In the genomic region with DNA sequence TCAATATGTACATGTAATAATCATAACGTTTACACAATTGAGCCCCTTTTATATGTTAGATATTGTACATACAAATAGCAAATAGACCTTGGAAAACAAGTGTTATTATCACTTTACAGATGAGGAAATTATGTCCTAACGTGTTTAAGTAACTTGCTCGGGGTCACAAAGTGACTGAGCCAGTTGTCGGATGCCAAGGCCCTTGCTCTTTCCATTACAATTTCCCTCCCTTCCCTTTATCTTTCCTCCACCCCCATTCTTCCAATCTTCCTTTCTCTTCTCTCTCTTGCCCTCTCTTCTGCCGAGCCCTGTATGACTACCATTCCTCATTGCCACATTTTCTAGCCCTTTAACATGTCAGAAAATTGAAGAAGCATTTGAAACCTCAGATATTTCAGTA, we compare ENCODE assay signal across 18 cellular contexts. TPM values are rescaled to one million over a fixed set of nuclear protein-coding genes. Genes with fewer than 3 reads are reported as not detected.
DNase-seq lines count a peak whose midpoint lies in the region; ATAC-seq and TF ChIP-seq lines count a peak whose summit lies in the region.
"Had no signal": no experiment of that assay in that cellular context is flagged by ENCODE, and none has a peak within 500 bp of the region (broad histone marks: within the 10 kb centered on the region; RNA-seq: fewer than 3 reads in every experiment).

No MANE protein-coding gene starts in this region.

- H2AFZ ChIP-seq in GM23248 (peak overlapping the region; percentile 37), SK-N-SH (ENCODE audit: low read depth) (no peak overlapping the region; the same call in 1 of the 2 replicates)

- H3K4me2 ChIP-seq in GM23248 (ENCODE audit: unreplicated experiment) (no peak overlapping the region), SK-N-SH (no peak overlapping the region)

- H3K9me3 Mint-ChIP-seq in osteocyte (ENCODE audit: unreplicated experiment), result peaks cover 4% of the 10 kb centered on the region
- H3K9me3 Mint-ChIP-seq: CD8-positive, alpha-beta T cell had no signal

- H3K79me2 ChIP-seq in GM23248 (ENCODE audit: insufficient read depth) (no peaks in the 10 kb centered on the region), SK-N-SH (ENCODE audit: insufficient read depth) (no peaks in the 10 kb centered on the region)

- CTCF ChIA-PET in SK-N-SH (lab: Yijun Ruan, JAX), result no interaction called here

- H3K36me3 Mint-ChIP-seq in T-helper 17 cell (ENCODE audit: low read depth), result peaks cover 4% of the 10 kb centered on the region
- no peaks in the 10 kb centered on the region for H3K36me3 Mint-ChIP-seq in osteocyte (ENCODE audit: unreplicated experiment)
- H3K36me3 Mint-ChIP-seq: activated CD8-positive, alpha-beta memory T cell treated with anti-CD3 and anti-CD28 coated beads, Interleukin-2, amount 10 ng/mL, durations not matched to agents 7 days and 5 days; CD8-positive, alpha-beta T cell had no signal

- 78 to 80% methylated on average over 5 of the region's 5 CpGs for WGBS in GM23248 (ENCODE audit: low coverage in 1 of 2, low lambda C conversion rate in 2 of 2, missing lambda C conversion rate in 2 of 2), 2 experiments
- WGBS in SK-N-SH (ENCODE audit: low lambda C conversion rate), result 76% methylated on average over 5 of the region's 5 CpGs

- H3K27ac ChIP-seq in GM23248 (peak overlapping the region; percentile 13; the same call in 1 of the 2 replicates), iPS-20b (ENCODE audit: low read length) (no peak overlapping the region), SK-N-SH (ENCODE audit: low read depth in 2 of 2, low read length in 1 of 2) (peak overlapping the region in 1 of 2 experiments; percentile 30; a peak in 2 of 4 replicates)
- H3K27ac ChIP-seq: vagina had no signal

- TF ChIP-seq EP300 in SK-N-SH (IDR thresholded peaks at IDR 0.05; ENCODE audit: borderline replicate concordance in 1 of 2, low read depth in 1 of 2, low read length in 1 of 2), result no peak

- H3K27me3 Mint-ChIP-seq in T-helper 17 cell, result peaks cover 12% of the 10 kb centered on the region
- no peaks in the 10 kb centered on the region for H3K27me3 Mint-ChIP-seq in osteocyte (ENCODE audit: unreplicated experiment)

- DNase-seq in GM23248, result no peak
- DNase-seq in T-helper 17 cell, result no peak
- DNase-seq in osteocyte (ENCODE audit: extremely low spot score, unreplicated experiment), result no peak
- DNase-seq in SK-N-SH, result no peak
- no peak for DNase-seq in mucosa of gallbladder (ENCODE audit: low spot score)
- DNase-seq: activated CD4-positive, CD25-positive, alpha-beta regulatory T cell treated with anti-CD3 and anti-CD28 coated beads, Interleukin-2, amount 50 U/mL, for 72 hours; activated CD8-positive, alpha-beta memory T cell treated with anti-CD3 and anti-CD28 coated beads, Interleukin-2, amount 10 ng/mL, durations not matched to agents 7 days and 5 days; activated gamma-delta T cell; amygdala; CD8-positive, alpha-beta T cell; cerebellar nuclear complex; stimulated activated CD4-positive, alpha-beta T cell treated with anti-CD3 and anti-CD28 coated beads, Interleukin-4, amount 100 ng/mL, for 1 hour; T-helper 9 cell had no signal

- H3K27me3 ChIP-seq in GM23248 (replicated peaks; ENCODE audit: insufficient read depth), result no peaks in the 10 kb centered on the region
- H3K27me3 ChIP-seq in iPS-20b (ENCODE audit: insufficient read depth, low read length), result no peaks in the 10 kb centered on the region
- no peaks in the 10 kb centered on the region for H3K27me3 ChIP-seq in SK-N-SH (ENCODE audit: insufficient read depth)
- H3K27me3 ChIP-seq: vagina had no signal

- H3K9me3 ChIP-seq in GM23248 (ENCODE audit: low read depth) (no peaks in the 10 kb centered on the region), T-helper 17 cell (ENCODE audit: control insufficient read depth, low read length, poor library complexity, severe bottlenecking) (no peaks in the 10 kb centered on the region), iPS-20b (ENCODE audit: insufficient read depth, low read depth, low read length) (no peaks in the 10 kb centered on the region), SK-N-SH (no peaks in the 10 kb centered on the region)
- H3K9me3 ChIP-seq: vagina had no signal

- no peak for TF ChIP-seq CTCF in osteocyte (IDR thresholded peaks at IDR 0.05)
- no peak for TF ChIP-seq CTCF in SK-N-SH (IDR thresholded peaks at IDR 0.05)

- POLR2A ChIA-PET in SK-N-SH (lab: Yijun Ruan, JAX), result no interaction called here

- H3K27ac Mint-ChIP-seq in T-helper 17 cell, result peak overlapping the region; percentile 29
- H3K27ac Mint-ChIP-seq in osteocyte (ENCODE audit: unreplicated experiment), result peak overlapping the region; percentile 95
- H3K27ac Mint-ChIP-seq: activated CD8-positive, alpha-beta memory T cell treated with anti-CD3 and anti-CD28 coated beads, Interleukin-2, amount 10 ng/mL, durations not matched to agents 7 days and 5 days; CD8-positive, alpha-beta T cell had no signal

- no peak for TF ChIP-seq RAD21 in SK-N-SH (IDR thresholded peaks at IDR 0.05; ENCODE audit: low read length)

- no peak overlapping the region for H3K4me3 Mint-ChIP-seq in T-helper 17 cell
- H3K4me3 Mint-ChIP-seq in osteocyte (ENCODE audit: unreplicated experiment), result peak overlapping the region; percentile 27
- H3K4me3 Mint-ChIP-seq: activated CD8-positive, alpha-beta memory T cell treated with anti-CD3 and anti-CD28 coated beads, Interleukin-2, amount 10 ng/mL, durations not matched to agents 7 days and 5 days; CD8-positive, alpha-beta T cell had no signal

- H3K9ac ChIP-seq in GM23248, result 0 out of 2 replicates have a peak overlapping the region, but pooled peaks have one; percentile 22
- peak overlapping the region; percentile 31 for H3K9ac ChIP-seq in iPS-20b (ENCODE audit: low read depth, low read length)
- H3K9ac ChIP-seq in SK-N-SH, result no peak overlapping the region

- no peak for ATAC-seq in T-helper 17 cell
- ATAC-seq in GM19023 (IDR thresholded peaks at IDR 0.05; ENCODE audit: unreplicated experiment), result no peak
- ATAC-seq in GM21360 (IDR thresholded peaks at IDR 0.05; ENCODE audit: unreplicated experiment), result no peak
- ATAC-seq: activated CD8-positive, alpha-beta memory T cell treated with anti-CD3 and anti-CD28 coated beads, Interleukin-2, amount 10 ng/mL, durations not matched to agents 7 days and 5 days; CD8-positive, alpha-beta T cell had no signal

- no peaks in the 10 kb centered on the region for H4K20me1 ChIP-seq in GM23248 (ENCODE audit: insufficient read depth)
- H4K20me1 ChIP-seq in SK-N-SH (ENCODE audit: insufficient read depth), result no peaks in the 10 kb centered on the region

- H3K4me1 Mint-ChIP-seq in T-helper 17 cell (peaks cover 4% of the 10 kb centered on the region), osteocyte (ENCODE audit: unreplicated experiment) (peaks cover 62% of the 10 kb centered on the region)

- peaks cover 30% of the 10 kb centered on the region for H3F3A ChIP-seq in GM23248 (ENCODE audit: insufficient read depth)
- H3F3A ChIP-seq in SK-N-SH (replicated peaks; ENCODE audit: insufficient read depth), result peaks cover 17% of the 10 kb centered on the region

- H3K4me1 ChIP-seq in GM23248 (ENCODE audit: insufficient read depth), result peaks cover 45% of the 10 kb centered on the region
- H3K4me1 ChIP-seq in iPS-20b (ENCODE audit: insufficient read depth, low read length), result peaks cover 11% of the 10 kb centered on the region
- H3K4me1 ChIP-seq in SK-N-SH (ENCODE audit: control insufficient read depth in 1 of 2, insufficient read depth in 2 of 2, low read depth in 1 of 2, low read length in 1 of 2), result peaks cover 9 to 18% of the 10 kb centered on the region in 2 experiments

- in situ Hi-C loops in GM23248 (cut with MboI), result no loop called here

- H3K36me3 ChIP-seq in GM23248 (ENCODE audit: low read depth), result no peaks in the 10 kb centered on the region
- H3K36me3 ChIP-seq in iPS-20b (ENCODE audit: insufficient read depth, low read depth, low read length), result no peaks in the 10 kb centered on the region
- H3K36me3 ChIP-seq in SK-N-SH (replicated peaks in 1 of 2; ENCODE audit: control insufficient read depth in 1 of 2, insufficient read depth in 2 of 2, low read length in 1 of 2), result no peaks in the 10 kb centered on the region
- H3K36me3 ChIP-seq: vagina had no signal

- H3K9me2 ChIP-seq in GM23248 (ENCODE audit: insufficient read depth), result no peaks in the 10 kb centered on the region
- no peaks in the 10 kb centered on the region for H3K9me2 ChIP-seq in SK-N-SH

- no peak overlapping the region for H3K4me3 ChIP-seq in GM23248
- no peak overlapping the region for H3K4me3 ChIP-seq in iPS-20b (ENCODE audit: low read length)
- no peak overlapping the region for H3K4me3 ChIP-seq in SK-N-SH (ENCODE audit: low read depth in 2 of 2, low read length in 1 of 2)
- H3K4me3 ChIP-seq: skin epidermis, vagina had no signal

TF ChIP-seq in SK-N-SH, 30 proteins besides CTCF, POLR2A, EP300 and RAD21 (continues in another document):
- TF ChIP-seq MXI1 (IDR thresholded peaks at IDR 0.05; ENCODE audit: low read depth, low read length) (no peak), TCF12 (IDR thresholded peaks at IDR 0.05) (no peak), FOXM1 (IDR thresholded peaks at IDR 0.05; ENCODE audit: low read depth) (no peak), POLR2AphosphoS5 (IDR thresholded peaks at IDR 0.05; ENCODE audit: low read depth, low read length) (no peak), SMC3 (IDR thresholded peaks at IDR 0.05; ENCODE audit: low read depth, low read length) (no peak), JUND (IDR thresholded peaks at IDR 0.05) (no peak), EZH2phosphoT487 (IDR thresholded peaks at IDR 0.05; ENCODE audit: borderline replicate concordance, low read depth) (no peak)
- TF ChIP-seq, protein P1, sequence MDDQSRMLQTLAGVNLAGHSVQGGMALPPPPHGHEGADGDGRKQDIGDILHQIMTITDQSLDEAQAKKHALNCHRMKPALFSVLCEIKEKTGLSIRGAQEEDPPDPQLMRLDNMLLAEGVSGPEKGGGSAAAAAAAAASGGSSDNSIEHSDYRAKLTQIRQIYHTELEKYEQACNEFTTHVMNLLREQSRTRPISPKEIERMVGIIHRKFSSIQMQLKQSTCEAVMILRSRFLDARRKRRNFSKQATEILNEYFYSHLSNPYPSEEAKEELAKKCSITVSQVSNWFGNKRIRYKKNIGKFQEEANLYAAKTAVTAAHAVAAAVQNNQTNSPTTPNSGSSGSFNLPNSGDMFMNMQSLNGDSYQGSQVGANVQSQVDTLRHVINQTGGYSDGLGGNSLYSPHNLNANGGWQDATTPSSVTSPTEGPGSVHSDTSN (IDR thresholded peaks at IDR 0.05), result no peak

RNA-seq across cellular contexts. Expression of a gene that starts 34.4 kb away (rescaled TPM):
- 122 and 124 TPM in 2 replicates for total RNA-seq in GM23248 (2014; rRNA removed; shearing (Covaris generic))
- polyA plus RNA-seq in GM23248 (2016; fragmentation: Nextera tagmentation; extraction: Ambion mirVana) (16.8 and 18.9 TPM in 2 replicates), SK-N-SH (2012; rRNA removed) (62.9 and 80.7 TPM in 2 replicates)
- total RNA-seq in T-helper 17 cell (10 to 100 TPM; 64.8 to 75.8 TPM), osteocyte (125 and 126 TPM in 2 replicates), mucosa of gallbladder (115 TPM)
- polyA plus RNA-seq in SK-N-SH (2012; cell fraction: cytosol; rRNA removed), result 83.6 and 90.2 TPM in 2 replicates
- polyA plus RNA-seq in SK-N-SH (2012; cell fraction: nucleus; rRNA removed), result 22.5 and 50.3 TPM in 2 replicates
